ENCODE assay signal across 20 cellular contexts in genomic region chr9:7300484-7300883, GRCh38.
DNase-seq lines count a peak whose midpoint lies in the region; ATAC-seq and TF ChIP-seq lines count a peak whose summit lies in the region.
"Had no signal": no experiment of that assay in that cellular context is flagged by ENCODE, and none has a peak within 500 bp of the region (broad histone marks: within the 10 kb centered on the region; RNA-seq: fewer than 3 reads in every experiment).

No MANE protein-coding gene starts in this region.

- H2AFZ ChIP-seq in mammary epithelial cell (ENCODE audit: low read depth, low read length) = no peak overlapping the region
- H2AFZ ChIP-seq: PC-9 had no signal

- no peaks in the 10 kb centered on the region for H3K9me3 ChIP-seq in mammary epithelial cell (replicated peaks; ENCODE audit: insufficient read depth, low read length)
- no peaks in the 10 kb centered on the region for H3K9me3 ChIP-seq in tibial artery
- H3K9me3 ChIP-seq: Caco-2, esophagus squamous epithelium, pancreas, SK-N-SH, suprapubic skin had no signal

- dilution Hi-C loops in mammary epithelial cell (cut with HindIII; ENCODE audit: low sequenced_read_pairs) = no loop called here

- H3K4me2 ChIP-seq in mammary epithelial cell (ENCODE audit: insufficient read depth, low read depth, low read length) = no peak overlapping the region
- H3K4me2 ChIP-seq: PC-9, SK-N-SH had no signal

- H3K4me1 ChIP-seq in mammary epithelial cell (ENCODE audit: insufficient read depth, low read length) (no peaks in the 10 kb centered on the region), tibial artery (peaks cover 0 to 13% (median 0%) of the 10 kb centered on the region in 4 donors)
- H3K4me1 ChIP-seq: Caco-2, esophagus squamous epithelium, pancreas, suprapubic skin had no signal

- BruUV-seq in mammary epithelial cell (replicated peaks; lab: Mats Ljungman, UMichigan) = no TSS peak

- intact Hi-C loops in head of caudate nucleus (cut with DNase I) (no loop called here), mammary epithelial cell (cut with micrococcal nuclease) (no loop called here), tibial artery (cut with DNase I; ENCODE audit: low total_unique reads) (no loop called here)

- 39% methylated on average over 3 of the region's 3 CpGs for WGBS in mammary epithelial cell (ENCODE audit: low coverage, missing lambda C conversion rate)

- CTCF ChIA-PET in mammary epithelial cell (lab: Charles Lee; ENCODE audit: low non-redundant PET) = no interaction called here

- H4K20me1 ChIP-seq in mammary epithelial cell (ENCODE audit: insufficient read depth, low read length) = no peaks in the 10 kb centered on the region

- DNase-seq in HuH-7 (ENCODE audit: low spot score) (no peak), head of caudate nucleus (no peak), mammary epithelial cell (no peak), tibial artery (no peak)
- DNase-seq: activated CD8-positive, alpha-beta T cell treated with anti-CD3 and anti-CD28 coated beads, Interleukin-2, amount 10 ng/mL, durations not matched to agents 7 days and 5 days; aorta; Caco-2; cortex of kidney; esophagus squamous epithelium; GF-D8; NCI-H1694; NCI-H510A treated with DMSO at 0.1 percent for 48 hours; pancreas; PC-9; SK-N-SH had no signal

- peak; percentile 22 for ATAC-seq in GM18858 (IDR thresholded peaks at IDR 0.05; ENCODE audit: unreplicated experiment)
- peak; percentile 46 for ATAC-seq in GM21447 (IDR thresholded peaks at IDR 0.05; ENCODE audit: unreplicated experiment)
- peak; percentile 42 for ATAC-seq in HG02970 (IDR thresholded peaks at IDR 0.05; ENCODE audit: low FRiP score, unreplicated experiment)
- ATAC-seq in HG03565 (IDR thresholded peaks at IDR 0.05; ENCODE audit: unreplicated experiment) = peak; percentile 28
- ATAC-seq: activated CD8-positive, alpha-beta T cell treated with anti-CD3 and anti-CD28 coated beads, Interleukin-2, amount 10 ng/mL, durations not matched to agents 7 days and 5 days; pancreas had no signal

- H3K27me3 ChIP-seq in mammary epithelial cell (ENCODE audit: insufficient read depth, low read length) (peaks cover 6% of the 10 kb centered on the region), tibial artery (no peaks in the 10 kb centered on the region)
- H3K27me3 ChIP-seq: esophagus squamous epithelium, pancreas, suprapubic skin had no signal

- H3K36me3 ChIP-seq in mammary epithelial cell (ENCODE audit: insufficient read depth, low read length) (no peaks in the 10 kb centered on the region), tibial artery (no peaks in the 10 kb centered on the region)
- H3K36me3 ChIP-seq: esophagus squamous epithelium, pancreas, suprapubic skin had no signal

- no peak overlapping the region for H3K9ac ChIP-seq in mammary epithelial cell (ENCODE audit: insufficient read depth, low read length)
- H3K9ac ChIP-seq: SK-N-SH had no signal

- in situ Hi-C loops in mammary epithelial cell (cut with MboI; ENCODE audit: low sequenced_read_pairs in 2 of 2) = no loop called here

- H3K4me3 ChIP-seq in mammary epithelial cell (replicated peaks in 1 of 3; ENCODE audit: insufficient read depth in 1 of 3, low read depth in 2 of 3, low read length in 3 of 3) = no peak overlapping the region
- H3K4me3 ChIP-seq in tibial artery = no peak overlapping the region
- H3K4me3 ChIP-seq: esophagus squamous epithelium, pancreas, PC-9, suprapubic skin had no signal

- H3K79me2 ChIP-seq in mammary epithelial cell (ENCODE audit: insufficient read depth, low read length) = no peaks in the 10 kb centered on the region

- TF ChIP-seq CTCF in mammary epithelial cell (conservative IDR thresholded peaks at IDR 0.05 in 1 of 2, IDR thresholded peaks at IDR 0.05 in 1 of 2; ENCODE audit: extremely low read depth in 1 of 2, insufficient read depth in 1 of 2, low read depth in 1 of 2, low read length in 2 of 2) = no peak
- no peak for TF ChIP-seq CTCF in tibial artery (IDR thresholded peaks at IDR 0.05)

- no peak overlapping the region for H3K27ac ChIP-seq in mammary epithelial cell (ENCODE audit: insufficient read depth, low read depth, low read length)
- H3K27ac ChIP-seq in tibial artery = no peak overlapping the region
- H3K27ac ChIP-seq: esophagus squamous epithelium, pancreas, PC-9, suprapubic skin had no signal
